In the genomic region with DNA sequence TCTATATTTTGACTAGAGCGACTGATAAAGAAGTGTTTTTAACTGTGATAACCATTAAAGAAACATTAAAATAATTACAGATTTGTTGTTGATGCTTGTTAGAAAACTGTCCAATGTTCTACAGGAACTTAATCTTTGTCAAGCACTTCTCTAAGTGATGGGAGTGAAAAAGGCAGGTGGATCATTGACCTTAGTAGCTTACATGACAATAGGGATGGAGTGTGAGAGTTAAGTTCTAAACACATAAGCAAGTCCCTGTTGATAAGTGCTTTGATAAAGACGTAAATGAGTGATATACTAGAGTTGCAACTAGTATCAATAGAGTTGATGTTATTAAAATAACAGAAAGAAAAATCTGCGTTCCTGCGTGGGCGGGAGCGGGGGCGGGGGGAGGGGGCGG, we compare ENCODE assay signal across 18 cellular contexts.
A peak's percentile ranks its signal among the peaks of the same experiment; 100 is the strongest.
DNase-seq lines count a peak whose midpoint lies in the region; ATAC-seq and TF ChIP-seq lines count a peak whose summit lies in the region.
"Had no signal": no experiment of that assay in that cellular context is flagged by ENCODE, and none has a peak within 500 bp of the region (broad histone marks: within the 10 kb centered on the region; RNA-seq: fewer than 3 reads in every experiment).

No MANE protein-coding gene starts in this region.

- CTCF ChIA-PET in RWPE1 (lab: Yijun Ruan, JAX), result no interaction called here

- H3K4me3 ChIP-seq in iPS-15b (ENCODE audit: low read depth, low read length) (peak overlapping the region; percentile 11), lower lobe of right lung (no peak overlapping the region)
- H3K4me3 ChIP-seq: BLaER1, HAP-1 had no signal

- no peak overlapping the region for H3K9ac ChIP-seq in iPS-15b (ENCODE audit: low read depth, low read length)
- H3K9ac ChIP-seq: BLaER1 had no signal

- H3K27me3 ChIP-seq in iPS-15b (ENCODE audit: control insufficient read depth, insufficient read depth, low read length) (no peaks in the 10 kb centered on the region), lower lobe of right lung (ENCODE audit: low read depth) (no peaks in the 10 kb centered on the region)
- H3K27me3 ChIP-seq: BLaER1 had no signal

- H3K9me3 ChIP-seq in iPS-15b (ENCODE audit: control insufficient read depth, insufficient read depth, low read length) (no peaks in the 10 kb centered on the region), lower lobe of right lung (no peaks in the 10 kb centered on the region)
- H3K9me3 ChIP-seq: BLaER1, Caco-2, HAP-1 had no signal

- POLR2A ChIA-PET in RWPE1 (lab: Yijun Ruan, JAX; ENCODE audit: low non-redundant PET), result no interaction called here

- H3K36me3 ChIP-seq in iPS-15b (ENCODE audit: control insufficient read depth, insufficient read depth, low read length) (no peaks in the 10 kb centered on the region), lower lobe of right lung (no peaks in the 10 kb centered on the region)
- H3K36me3 ChIP-seq: BLaER1, HAP-1 had no signal

- ATAC-seq in lower lobe of right lung, result no peak
- ATAC-seq: HepG2 had no signal

- intact Hi-C loops in lower lobe of right lung (cut with DNase I), result no loop called here

- no peak overlapping the region for H3K27ac ChIP-seq in RWPE1
- H3K27ac ChIP-seq in lower lobe of right lung, result no peak overlapping the region
- H3K27ac ChIP-seq: BLaER1 had no signal

- H3K4me1 ChIP-seq in iPS-15b (ENCODE audit: control insufficient read depth, insufficient read depth, low read length) (peaks cover 9% of the 10 kb centered on the region), lower lobe of right lung (no peaks in the 10 kb centered on the region)
- H3K4me1 ChIP-seq: BLaER1, Caco-2, HAP-1 had no signal

- TF ChIP-seq CTCF in RWPE1 (conservative IDR thresholded peaks at IDR 0.05; ENCODE audit: low read depth), result no peak
- TF ChIP-seq CTCF in lower lobe of right lung (IDR thresholded peaks at IDR 0.05), result no peak

- peak; percentile 46 for DNase-seq in NCI-H2107 treated with DMSO at 0.1 percent for 48 hours (lab: John Stamatoyannopoulos, UW; ENCODE audit: unreplicated experiment)
- no peak for DNase-seq in NCI-H2107 (lab: John Stamatoyannopoulos, UW)
- DNase-seq in NCI-H2227 (lab: John Stamatoyannopoulos, UW; ENCODE audit: unreplicated experiment), result peak; percentile 5
- peak; percentile 40 for DNase-seq in NCI-H774 (lab: John Stamatoyannopoulos, UW)
- DNase-seq in RWPE1 (ENCODE audit: low spot score), result no peak
- no peak for DNase-seq in DMS79 treated with DMSO at 0.1 percent for 48 hours (lab: John Stamatoyannopoulos, UW)
- DNase-seq in lower lobe of right lung, result no peak
- DNase-seq: 8988T; AML-193; Caco-2; CD8-positive, alpha-beta memory T cell; DMS79; EL; GOT3 had no signal

Comparison
In these comparisons a context has a peak if more than half of its experiments do, and no peak if none do; other contexts are left out.
1. DNase-seq: peak in NCI-H2107 treated with DMSO at 0.1 percent for 48 hours (single experiment), NCI-H2227 (single experiment) and NCI-H774 (single experiment); none in NCI-H2107 (single experiment), RWPE1 (single experiment), DMS79 treated with DMSO at 0.1 percent for 48 hours (single experiment) and lower lobe of right lung (single experiment).